In genomic region chr22:31952094-31952401, GRCh38 we compare ENCODE assay signal across 11 cellular contexts. TPM values are rescaled to one million over a fixed set of nuclear protein-coding genes. Genes with fewer than 3 reads are reported as not detected.
DNase-seq lines count a peak whose midpoint lies in the region; ATAC-seq, FAIRE-seq and TF ChIP-seq lines count a peak whose summit lies in the region.
"Had no signal": no experiment of that assay in that cellular context is flagged by ENCODE, and none has a peak within 500 bp of the region (broad histone marks: within the 10 kb centered on the region; RNA-seq: fewer than 3 reads in every experiment).

No MANE protein-coding gene starts in this region.

- H3K27me3 Mint-ChIP-seq in HFFc6 (ENCODE audit: insufficient read depth): no peaks in the 10 kb centered on the region; the same call in 1 of the 2 replicates

- no peak overlapping the region for H2BK5ac ChIP-seq in mesenchymal stem cell (ENCODE audit: low read depth, low read length, poor library complexity, severe bottlenecking)

- no peak overlapping the region for H2AFZ ChIP-seq in mesenchymal stem cell (ENCODE audit: low read depth, low read length)

- 87 to 95% methylated on average over 2 of the region's 2 CpGs for WGBS in body of pancreas, 2 donors
- 85% methylated on average over 2 of the region's 2 CpGs for WGBS in mesenchymal stem cell

- H3K23ac ChIP-seq in mesenchymal stem cell (ENCODE audit: low read length in 2 of 2): no peak overlapping the region

- H3K4me1 ChIP-seq in body of pancreas (peaks cover 65% of the 10 kb centered on the region), mesenchymal stem cell (ENCODE audit: control insufficient read depth, insufficient read depth, low read depth, low read length) (peaks cover 6% of the 10 kb centered on the region)

- no peak overlapping the region for H3K14ac ChIP-seq in mesenchymal stem cell (ENCODE audit: low read length in 2 of 2)

- intact Hi-C loops in body of pancreas (cut with DNase I): no loop called here

- H3K4me3 ChIP-seq in body of pancreas (no peak overlapping the region), mesenchymal stem cell (ENCODE audit: insufficient read depth in 1 of 2, low read depth in 1 of 2, low read length in 2 of 2) (no peak overlapping the region)

- TF ChIP-seq CTCF in 22Rv1 (IDR thresholded peaks at IDR 0.05) (no peak), HFFc6 (IDR thresholded peaks at IDR 0.05) (peak; percentile 44; the same call in 1 of the 2 replicates), body of pancreas (IDR thresholded peaks at IDR 0.05) (no peak)

- H3K4me3 Mint-ChIP-seq in HFFc6: peak overlapping the region; percentile 34

- no peaks in the 10 kb centered on the region for H3K9me3 Mint-ChIP-seq in HFFc6

- H3K18ac ChIP-seq in mesenchymal stem cell (ENCODE audit: low read depth in 1 of 2, low read length in 2 of 2): no peak overlapping the region

- no peak overlapping the region for H2BK15ac ChIP-seq in mesenchymal stem cell (ENCODE audit: low read depth, poor library complexity, severe bottlenecking)

- no peak overlapping the region for H4K91ac ChIP-seq in mesenchymal stem cell (ENCODE audit: low read length)

- H3K27me3 ChIP-seq in body of pancreas (no peaks in the 10 kb centered on the region), mesenchymal stem cell (ENCODE audit: control insufficient read depth in 1 of 2, insufficient read depth in 1 of 2, low read length in 2 of 2) (no peaks in the 10 kb centered on the region)

- peak overlapping the region; percentile 65 for H4K8ac ChIP-seq in mesenchymal stem cell (ENCODE audit: low read length)

- H3K27ac Mint-ChIP-seq in HFFc6: peak overlapping the region; percentile 88

- H3K27ac ChIP-seq in 22Rv1: peak overlapping the region; percentile 19; the same call in 1 of the 2 replicates
- H3K27ac ChIP-seq in body of pancreas: peak overlapping the region in 3 of 4 donors; percentile 15 to 60 (median 41)
- peak overlapping the region; percentile 41 for H3K27ac ChIP-seq in mesenchymal stem cell (ENCODE audit: low read length, poor library complexity, severe bottlenecking)

- H3K9me3 ChIP-seq in body of pancreas (no peaks in the 10 kb centered on the region), mesenchymal stem cell (ENCODE audit: control insufficient read depth, low read length) (no peaks in the 10 kb centered on the region)

- FAIRE-seq in frontal cortex (lab: Jason Lieb, UNC): no peak
- FAIRE-seq: kidney had no signal

- H2AK5ac ChIP-seq in mesenchymal stem cell (ENCODE audit: low read length, severe bottlenecking): peak overlapping the region; percentile 17

- no peak overlapping the region for H3K4ac ChIP-seq in mesenchymal stem cell (ENCODE audit: low read depth in 1 of 2, low read length in 2 of 2)

- ATAC-seq in body of pancreas: no peak
- ATAC-seq in HG02973 (IDR thresholded peaks at IDR 0.05; ENCODE audit: unreplicated experiment): no peak
- no peak for ATAC-seq in GM18867 (IDR thresholded peaks at IDR 0.05; ENCODE audit: unreplicated experiment)

- H3K4me1 Mint-ChIP-seq in HFFc6 (ENCODE audit: low read depth): peaks cover 65% of the 10 kb centered on the region

- H3K4me2 ChIP-seq in mesenchymal stem cell (ENCODE audit: low read length, poor library complexity, severe bottlenecking): no peak overlapping the region

- no peak for TF ChIP-seq POLR2A in body of pancreas (IDR thresholded peaks at IDR 0.05)

- H3K36me3 Mint-ChIP-seq in HFFc6 (ENCODE audit: low read depth): peaks cover 47% of the 10 kb centered on the region

- no peak overlapping the region for H2BK120ac ChIP-seq in mesenchymal stem cell (ENCODE audit: low read depth, low read length)

- H3K36me3 ChIP-seq in body of pancreas (replicated peaks in 1 of 2; ENCODE audit: insufficient read depth in 1 of 2, low read depth in 2 of 2) (peaks cover 3 to 9% of the 10 kb centered on the region in 2 donors), mesenchymal stem cell (ENCODE audit: control insufficient read depth in 1 of 2, insufficient read depth in 2 of 2, low read depth in 1 of 2, low read length in 2 of 2) (peaks cover 24 to 32% of the 10 kb centered on the region in 2 experiments)

- H3K9ac ChIP-seq in mesenchymal stem cell (ENCODE audit: low read length): peak overlapping the region; percentile 53

- no peak overlapping the region for H2BK12ac ChIP-seq in mesenchymal stem cell (ENCODE audit: low read length in 2 of 2)

- DNase-seq in HFFc6 (peak; percentile 9), body of pancreas (no peak), mesenchymal stem cell (peak; percentile 29), NOMO-1 (lab: John Stamatoyannopoulos, UW; ENCODE audit: unreplicated experiment in 2 of 2) (no peak), frontal cortex (ENCODE audit: low spot score in 2 of 2) (no peak)
- DNase-seq: anterior cingulate cortex, NCI-H2081 treated with DMSO at 0.1 percent for 48 hours had no signal

- H3K79me1 ChIP-seq in mesenchymal stem cell (replicated peaks; ENCODE audit: low read length, poor library complexity, severe bottlenecking): peaks cover 1% of the 10 kb centered on the region

RNA-seq across cellular contexts. Expression of gene YWHAH, which starts 7.7 kb away (rescaled TPM):
- 100 to 1,000 TPM; 127 to 194 (median 184) TPM for total RNA-seq in HFFc6 (2021; fragmentation: NEBNext Ultra II Directional; extraction: Animal tissue kit (Norgen Biotek cat#: 25700))
- total RNA-seq in body of pancreas: 10 to 100 TPM; 62.6 to 77.8 TPM
- polyA plus RNA-seq in mesenchymal stem cell (2013, experiment 1 of 2): 82.2 TPM
- polyA plus RNA-seq in mesenchymal stem cell (2013, experiment 2 of 2): 82.8 TPM
- total RNA-seq in frontal cortex: 255 TPM

Comparison
In these comparisons a context has a peak if more than half of its experiments do, and no peak if none do; other contexts are left out.
1. DNase-seq: peak in HFFc6 (single experiment) and mesenchymal stem cell (single experiment); none in body of pancreas (0 of 4), NOMO-1 (0 of 2) and frontal cortex (0 of 2).
2. Peak in every context shown above with its lines, with median percentiles within 50 percentile points of each other: H3K27ac ChIP-seq.